20 cellular contexts compared by ENCODE assay signal in the genomic region with DNA sequence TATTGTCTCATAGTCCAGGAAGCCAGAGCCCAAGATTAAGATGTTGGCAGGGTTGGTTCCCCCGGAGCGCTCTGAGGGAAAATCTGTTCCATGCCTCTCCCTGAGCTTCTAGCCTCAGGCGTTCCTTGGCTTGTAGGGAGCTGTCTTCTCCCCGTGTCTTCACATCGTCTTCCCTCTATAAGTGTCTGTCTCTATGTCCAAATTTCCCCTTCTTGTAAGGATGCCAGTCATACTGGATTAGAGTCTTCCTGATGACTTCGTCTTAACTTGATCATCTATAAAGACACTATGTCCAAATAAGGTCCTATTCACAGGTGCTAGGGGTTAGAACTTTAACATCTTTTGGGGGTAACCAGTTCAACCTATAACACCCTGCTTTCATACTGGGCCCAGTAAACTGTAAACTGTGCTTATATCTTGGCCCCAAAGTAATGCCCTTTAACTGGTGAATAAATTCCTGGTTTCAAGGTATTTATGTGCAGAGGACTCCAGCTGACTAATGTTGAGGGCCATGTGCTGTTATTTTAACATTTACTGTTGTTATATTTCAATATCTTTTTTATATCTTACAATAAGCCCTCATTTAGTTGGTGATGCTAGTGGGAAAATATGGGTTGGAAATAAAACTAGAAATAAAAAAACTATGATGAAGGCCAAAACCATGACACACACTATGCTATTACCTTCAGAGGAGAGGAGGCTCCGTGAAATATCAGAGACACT.
"Had no signal": no experiment of that assay in that cellular context is flagged by ENCODE, and none has a peak within 500 bp of the region (broad histone marks: within the 10 kb centered on the region; RNA-seq: fewer than 3 reads in every experiment).

No MANE protein-coding gene starts in this region.

- H3K4me1 Mint-ChIP-seq: activated naive CD4-positive, alpha-beta T cell treated with anti-CD3 and anti-CD28 coated beads, Interleukin-2, amount 10 ng/mL, durations not matched to agents 7 days and 5 days had no signal

- H3K27me3 ChIP-seq: adrenal gland, body of pancreas, heart right ventricle, ovary, testis had no signal

- H3K27ac Mint-ChIP-seq: activated naive CD4-positive, alpha-beta T cell treated with anti-CD3 and anti-CD28 coated beads, Interleukin-2, amount 10 ng/mL, durations not matched to agents 7 days and 5 days; activated T-helper 1 cell treated with anti-CD3 and anti-CD28 coated beads, Interleukin-12 subunit alpha, Interleukin-12 subunit beta, Interleukin-2, Interleukin-4 antibody, amounts not matched to agents 30 ng/mL and 10 ng/mL and 1 ng/mL, durations not matched to agents 14 hours and 24 hours and 36 hours; stimulated activated naive CD8-positive, alpha-beta T cell treated with anti-CD3 and anti-CD28 coated beads, Interleukin-15, Interleukin-2, amounts not matched to agents 100 ng/mL and 50 ng/mL, for 24 hours; T-helper 1 cell treated with Interleukin-12 subunit alpha and Interleukin-12 subunit beta and Interleukin-4 antibody, amounts not matched to agents 30 μg/mL and 1 μg/mL, for 36 hours; WTC11 had no signal

- DNase-seq: activated CD4-positive, alpha-beta T cell treated with anti-CD3 and anti-CD28 coated beads for 48 hours; activated naive CD4-positive, alpha-beta T cell treated with anti-CD3 and anti-CD28 coated beads, Interleukin-2, amount 10 ng/mL, durations not matched to agents 7 days and 5 days; adrenal gland; body of pancreas; cerebellar nuclear complex; dermis blood vessel endothelial cell; foreskin melanocyte; heart right ventricle; kidney; left ventricle myocardium inferior; mesendoderm; ovary; stimulated activated CD4-positive, alpha-beta T cell treated with anti-CD3 and anti-CD28 coated beads, Interleukin-15, amount 100 ng/mL, for 24 hours; stimulated activated CD4-positive, alpha-beta T cell treated with anti-CD3 and anti-CD28 coated beads, Interleukin-4, amount 100 ng/mL, for 24 hours; testis had no signal

- H3K27me3 Mint-ChIP-seq: stimulated activated naive CD8-positive, alpha-beta T cell treated with anti-CD3 and anti-CD28 coated beads, Interleukin-15, Interleukin-2, amounts not matched to agents 100 ng/mL and 50 ng/mL, for 24 hours had no signal

- H3K36me3 ChIP-seq: adrenal gland, heart right ventricle, left ventricle myocardium inferior, ovary had no signal

- H3K9me3 Mint-ChIP-seq: stimulated activated naive CD8-positive, alpha-beta T cell treated with anti-CD3 and anti-CD28 coated beads, Interleukin-15, Interleukin-2, amounts not matched to agents 100 ng/mL and 50 ng/mL, for 24 hours had no signal

- H3K4me3 ChIP-seq: adrenal gland, body of pancreas, heart right ventricle, left ventricle myocardium inferior, ovary, testis had no signal

- H3K4me3 Mint-ChIP-seq: activated naive CD4-positive, alpha-beta T cell treated with anti-CD3 and anti-CD28 coated beads, Interleukin-2, amount 10 ng/mL, durations not matched to agents 7 days and 5 days; activated T-helper 1 cell treated with anti-CD3 and anti-CD28 coated beads, Interleukin-12 subunit alpha, Interleukin-12 subunit beta, Interleukin-2, Interleukin-4 antibody, amounts not matched to agents 30 ng/mL and 10 ng/mL and 1 ng/mL, durations not matched to agents 14 hours and 24 hours and 36 hours; stimulated activated naive CD8-positive, alpha-beta T cell treated with anti-CD3 and anti-CD28 coated beads, Interleukin-15, Interleukin-2, amounts not matched to agents 100 ng/mL and 50 ng/mL, for 24 hours; T-helper 1 cell treated with Interleukin-12 subunit alpha and Interleukin-12 subunit beta and Interleukin-4 antibody, amounts not matched to agents 30 μg/mL and 1 μg/mL, for 36 hours; WTC11 had no signal

- FAIRE-seq: kidney had no signal

- ATAC-seq: body of pancreas, esophagus mucosa, heart right ventricle, WTC11 had no signal

- H3K27ac ChIP-seq: adrenal gland, body of pancreas, heart right ventricle, left ventricle myocardium inferior, ovary, testis had no signal

- H3K36me3 Mint-ChIP-seq: activated naive CD4-positive, alpha-beta T cell treated with anti-CD3 and anti-CD28 coated beads, Interleukin-2, amount 10 ng/mL, durations not matched to agents 7 days and 5 days had no signal

- H3K4me1 ChIP-seq: adrenal gland, body of pancreas, heart right ventricle, left ventricle myocardium inferior had no signal

- H3K9me3 ChIP-seq: adrenal gland, body of pancreas, left ventricle myocardium inferior, ovary, testis had no signal
